ENCODE assay signal across 8 cellular contexts in genomic region chr4:36351082-36351666, GRCh38.
DNase-seq lines count a peak whose midpoint lies in the region; ATAC-seq and TF ChIP-seq lines count a peak whose summit lies in the region.

No MANE protein-coding gene starts in this region.

- peaks cover 3 to 31% of the 10 kb centered on the region in 2 donors for H3K4me1 Mint-ChIP-seq in immature natural killer cell

- H2AFZ ChIP-seq in DND-41 (ENCODE audit: low read depth, low read length), result no peak overlapping the region

- no peak overlapping the region for H3K27ac ChIP-seq in DND-41 (ENCODE audit: low read length)

- H4K20me1 ChIP-seq in DND-41 (ENCODE audit: insufficient read depth, low read length), result no peaks in the 10 kb centered on the region

- H3K4me3 ChIP-seq in DND-41 (ENCODE audit: low read depth in 1 of 2, low read length in 2 of 2), result no peak overlapping the region
- H3K4me3 ChIP-seq in astrocyte of the spinal cord (ENCODE audit: low read depth, low read length), result no peak overlapping the region

- H3K9me3 Mint-ChIP-seq in immature natural killer cell, result no peaks in the 10 kb centered on the region

- no peaks in the 10 kb centered on the region for H3K36me3 ChIP-seq in DND-41 (ENCODE audit: insufficient read depth, low read length)

- no peaks in the 10 kb centered on the region for H3K27me3 ChIP-seq in DND-41 (ENCODE audit: insufficient read depth, low read length, poor library complexity)

- H3K4me3 Mint-ChIP-seq in immature natural killer cell, result no peak overlapping the region

- H3K79me2 ChIP-seq in DND-41 (ENCODE audit: insufficient read depth, low read length), result no peaks in the 10 kb centered on the region

- DNase-seq in DND-41, result peak; percentile 80
- DNase-seq in LoVo (ENCODE audit: low spot score), result peak; percentile 50
- peak; percentile 50 for DNase-seq in T1000 (lab: John Stamatoyannopoulos, UW)
- peak; percentile 55 for DNase-seq in astrocyte of the spinal cord (ENCODE audit: low read depth, low spot score)
- peak; percentile 58 to 63 (median 59) for DNase-seq in immature natural killer cell
- peak; percentile 60 to 66 for DNase-seq in stimulated activated CD4-positive, alpha-beta T cell treated with anti-CD3 and anti-CD28 coated beads, Interleukin-1b, Interleukin-23, amount 100 ng/mL, for 4 hours (ENCODE audit: low read depth in 2 of 2)
- DNase-seq in NCI-H2107 treated with DMSO at 0.1 percent for 48 hours (lab: John Stamatoyannopoulos, UW; ENCODE audit: unreplicated experiment), result no peak

- ATAC-seq in DND-41 (ENCODE audit: insufficient read depth, low read depth), result peak; percentile 95
- ATAC-seq in GM21737 (IDR thresholded peaks at IDR 0.05; ENCODE audit: unreplicated experiment), result peak; percentile 61

- peak overlapping the region in 1 of 6 donors; percentile 32 for H3K27ac Mint-ChIP-seq in immature natural killer cell

- in situ Hi-C loops in astrocyte of the spinal cord (cut with HindIII; ENCODE audit: low sequenced_read_pairs), result no loop called here

- peaks cover 0 to 5% (median 2%) of the 10 kb centered on the region in 3 donors for H3K27me3 Mint-ChIP-seq in immature natural killer cell (ENCODE audit: low read depth in 3 of 3)

- no peaks in the 10 kb centered on the region for H3K4me1 ChIP-seq in DND-41 (ENCODE audit: insufficient read depth, low read length)

- TF ChIP-seq CTCF in DND-41 (IDR thresholded peaks at IDR 0.05; ENCODE audit: borderline replicate concordance, extremely low read depth, low read length, poor library complexity, severe bottlenecking) (peak; percentile 86), astrocyte of the spinal cord (IDR thresholded peaks at IDR 0.05; ENCODE audit: low read depth, low read length) (peak; percentile 77)

- no peak overlapping the region for H3K4me2 ChIP-seq in DND-41 (ENCODE audit: insufficient read depth, low read length)

- H3K36me3 Mint-ChIP-seq in immature natural killer cell, result peaks cover 0 to 4% (median under 1%) of the 10 kb centered on the region in 3 donors

- no peak overlapping the region for H3K9ac ChIP-seq in DND-41 (ENCODE audit: low read depth, low read length)

- no peaks in the 10 kb centered on the region for H3K9me3 ChIP-seq in DND-41 (ENCODE audit: insufficient read depth, low read length, severe bottlenecking)
